Comparison of ENCODE assay signal across 8 cellular contexts in the genomic region with DNA sequence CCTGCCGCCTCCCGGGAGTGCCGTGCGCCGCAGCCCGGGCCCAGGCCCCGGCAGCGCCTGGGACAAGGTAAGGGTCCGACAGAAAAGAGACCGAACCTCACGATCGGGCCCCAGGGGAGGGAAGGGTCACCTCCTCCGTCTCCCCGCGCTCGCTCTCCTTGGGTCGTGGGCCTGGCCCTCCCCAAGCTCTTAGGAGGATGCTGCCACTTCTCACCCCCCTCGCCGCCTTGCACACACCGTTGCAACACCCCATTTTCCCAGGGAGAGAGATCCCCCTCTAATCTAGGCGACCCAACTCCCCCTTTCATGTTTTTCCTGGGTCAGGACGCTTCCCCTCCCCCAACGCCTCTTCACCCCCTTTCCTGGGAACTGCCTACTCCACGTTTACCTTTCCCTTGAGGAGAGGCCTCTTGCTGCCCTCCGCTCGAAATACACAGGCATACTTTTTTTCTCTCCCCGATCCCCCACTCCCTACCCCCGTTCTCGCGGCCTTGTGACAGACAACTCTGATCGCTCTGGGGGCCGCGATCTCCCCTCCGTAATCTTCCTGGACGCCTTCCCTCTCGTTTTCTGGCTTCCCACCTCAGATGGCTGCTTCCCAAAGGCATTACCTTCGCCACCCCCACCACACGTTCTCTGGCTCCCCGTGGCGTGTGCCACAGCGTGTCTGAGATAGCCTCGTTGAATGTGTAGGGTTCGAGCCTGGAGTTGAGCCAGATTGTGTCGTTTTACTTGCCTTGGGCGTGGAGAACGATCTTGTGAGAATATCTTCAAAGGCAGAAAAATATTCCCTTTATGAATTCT. TPM values are rescaled to one million over a fixed set of nuclear protein-coding genes. Genes with fewer than 3 reads are reported as not detected.
DNase-seq lines count a peak whose midpoint lies in the region; ATAC-seq and TF ChIP-seq lines count a peak whose summit lies in the region.

No MANE protein-coding gene starts in this region.

- peak overlapping the region; percentile 88 for H3K4me3 Mint-ChIP-seq in activated CD8-positive, alpha-beta memory T cell treated with anti-CD3 and anti-CD28 coated beads, Interleukin-2, amount 10 ng/mL, durations not matched to agents 7 days and 5 days

- no peaks in the 10 kb centered on the region for H3K9me3 Mint-ChIP-seq in activated CD8-positive, alpha-beta memory T cell treated with anti-CD3 and anti-CD28 coated beads, Interleukin-2, amount 10 ng/mL, durations not matched to agents 7 days and 5 days (ENCODE audit: low read depth)

- no peak for TF ChIP-seq POLR2A in testis (IDR thresholded peaks at IDR 0.05)

- H3K36me3 ChIP-seq in muscle layer of duodenum (ENCODE audit: control insufficient read depth in 1 of 2, insufficient read depth in 2 of 2, low read length in 2 of 2) = peaks cover 10 to 13% of the 10 kb centered on the region in 2 donors
- no peaks in the 10 kb centered on the region for H3K36me3 ChIP-seq in testis (ENCODE audit: low read depth, missing control alignments)

- WGBS in testis, 2 donors = 0 to 1% methylated on average over 30 to 46 of the region's 46 CpGs

- H3K4me1 ChIP-seq in muscle layer of duodenum (ENCODE audit: control insufficient read depth in 1 of 2, insufficient read depth in 2 of 2, low read length in 2 of 2) = peaks cover 28 to 66% of the 10 kb centered on the region in 2 donors
- peaks cover 50% of the 10 kb centered on the region for H3K4me1 ChIP-seq in testis

- intact Hi-C loops in testis (cut with DNase I; ENCODE audit: low total_unique reads) = no loop called here

- H3K4me3 ChIP-seq in GM08714 (ENCODE audit: low read length) (peak overlapping the region; percentile 97), epithelial cell of esophagus (ENCODE audit: low read length) (peak overlapping the region; percentile 96), muscle layer of duodenum (ENCODE audit: low read depth in 1 of 2, low read length in 2 of 2) (peak overlapping the region; percentile 73 to 94), testis (peak overlapping the region; percentile 74 to 83)

- CTCF ChIA-PET in activated CD8-positive, alpha-beta memory T cell treated with anti-CD3 and anti-CD28 coated beads, Interleukin-2, amount 10 ng/mL, durations not matched to agents 7 days and 5 days (lab: Charles Lee) = interaction anchor here (0.6 to 1.8 kb wide), 2 partner anchors 35 to 45 kb away, joined by 3 to 6 read pairs; a partner anchor contains a TSS

- no peaks in the 10 kb centered on the region for H3K27me3 Mint-ChIP-seq in activated CD8-positive, alpha-beta memory T cell treated with anti-CD3 and anti-CD28 coated beads, Interleukin-2, amount 10 ng/mL, durations not matched to agents 7 days and 5 days

- TF ChIP-seq CTCF in epithelial cell of esophagus (IDR thresholded peaks at IDR 0.05; ENCODE audit: insufficient read depth, low read depth, low read length, missing control alignments) (no peak), testis (IDR thresholded peaks at IDR 0.05) (no peak)

- H3K4me1 Mint-ChIP-seq in activated CD8-positive, alpha-beta memory T cell treated with anti-CD3 and anti-CD28 coated beads, Interleukin-2, amount 10 ng/mL, durations not matched to agents 7 days and 5 days = peaks cover 63% of the 10 kb centered on the region

- H3K36me3 Mint-ChIP-seq in activated CD8-positive, alpha-beta memory T cell treated with anti-CD3 and anti-CD28 coated beads, Interleukin-2, amount 10 ng/mL, durations not matched to agents 7 days and 5 days = peaks cover 40% of the 10 kb centered on the region

- H3K27ac Mint-ChIP-seq in activated CD8-positive, alpha-beta memory T cell treated with anti-CD3 and anti-CD28 coated beads, Interleukin-2, amount 10 ng/mL, durations not matched to agents 7 days and 5 days = peak overlapping the region; percentile 95

- H3K27ac ChIP-seq in muscle layer of duodenum (ENCODE audit: low read length) (peak overlapping the region; percentile 99), testis (peak overlapping the region; percentile 87 to 98)

- no peak for ATAC-seq in activated CD8-positive, alpha-beta memory T cell treated with anti-CD3 and anti-CD28 coated beads, Interleukin-2, amount 10 ng/mL, durations not matched to agents 7 days and 5 days
- ATAC-seq in GM21390 (IDR thresholded peaks at IDR 0.05; ENCODE audit: unreplicated experiment) = no peak

- H3K9me3 ChIP-seq in muscle layer of duodenum (ENCODE audit: control insufficient read depth in 1 of 2, low read length in 2 of 2) (no peaks in the 10 kb centered on the region), testis (no peaks in the 10 kb centered on the region)

- peak; percentile 24 to 77 (median 70) for DNase-seq in NCI-H1417 (lab: John Stamatoyannopoulos, UW)
- peak; percentile 62 for DNase-seq in activated CD8-positive, alpha-beta memory T cell treated with anti-CD3 and anti-CD28 coated beads, Interleukin-2, amount 10 ng/mL, durations not matched to agents 7 days and 5 days
- peak; percentile 35 for DNase-seq in epithelial cell of esophagus (ENCODE audit: low read depth)
- DNase-seq in testis = peak; percentile 53
- no peak for DNase-seq in hepatic stellate cell (ENCODE audit: low spot score)

- no peaks in the 10 kb centered on the region for H3K27me3 ChIP-seq in muscle layer of duodenum (ENCODE audit: low read depth, low read length)
- no peaks in the 10 kb centered on the region for H3K27me3 ChIP-seq in testis

RNA-seq across cellular contexts. Expression of a gene that starts 0.7 kb away (rescaled TPM):
- total RNA-seq in activated CD8-positive, alpha-beta memory T cell treated with anti-CD3 and anti-CD28 coated beads, Interleukin-2, amount 10 ng/mL, durations not matched to agents 7 days and 5 days = 100 to 1,000 TPM; 136 to 147 TPM
- 100 to 1,000 TPM; 155 to 168 TPM for total RNA-seq in testis
- 70.5 TPM for polyA plus RNA-seq in testis (ENCODE audit: insufficient read depth, low read depth, low replicate concordance)

RNA-seq across cellular contexts. Expression of a gene that starts 35.3 kb away (rescaled TPM):
- 10 to 100 TPM; 46.1 to 52.0 TPM for total RNA-seq in activated CD8-positive, alpha-beta memory T cell treated with anti-CD3 and anti-CD28 coated beads, Interleukin-2, amount 10 ng/mL, durations not matched to agents 7 days and 5 days
- 10 to 100 TPM; 55.0 to 76.1 TPM for total RNA-seq in testis
- 140 TPM for polyA plus RNA-seq in testis (ENCODE audit: insufficient read depth, low read depth, low replicate concordance)
